ENCODE assay signal across 1 cellular context in the genomic region with DNA sequence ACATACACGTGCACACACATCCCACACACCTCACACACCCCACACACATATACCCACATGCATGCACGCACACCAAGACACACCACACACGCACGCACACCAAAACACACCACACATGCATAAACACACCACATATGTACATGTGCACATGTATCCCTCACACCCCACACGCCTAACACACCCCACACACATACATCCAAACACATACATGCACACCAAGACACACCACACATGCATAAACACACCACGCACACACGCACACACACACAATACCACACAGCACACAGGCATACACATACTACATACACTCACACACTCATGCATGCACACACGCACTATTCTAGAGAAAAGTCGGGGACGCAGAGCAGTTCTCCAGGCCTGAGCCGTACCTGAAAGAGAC.
TF ChIP-seq lines count a peak whose summit lies in the region.

No MANE protein-coding gene starts in this region.

TF ChIP-seq in HCT116, 20 proteins besides CTCF, POLR2A, EP300 and RAD21 (continued from another document):
- TF ChIP-seq, protein P1, sequence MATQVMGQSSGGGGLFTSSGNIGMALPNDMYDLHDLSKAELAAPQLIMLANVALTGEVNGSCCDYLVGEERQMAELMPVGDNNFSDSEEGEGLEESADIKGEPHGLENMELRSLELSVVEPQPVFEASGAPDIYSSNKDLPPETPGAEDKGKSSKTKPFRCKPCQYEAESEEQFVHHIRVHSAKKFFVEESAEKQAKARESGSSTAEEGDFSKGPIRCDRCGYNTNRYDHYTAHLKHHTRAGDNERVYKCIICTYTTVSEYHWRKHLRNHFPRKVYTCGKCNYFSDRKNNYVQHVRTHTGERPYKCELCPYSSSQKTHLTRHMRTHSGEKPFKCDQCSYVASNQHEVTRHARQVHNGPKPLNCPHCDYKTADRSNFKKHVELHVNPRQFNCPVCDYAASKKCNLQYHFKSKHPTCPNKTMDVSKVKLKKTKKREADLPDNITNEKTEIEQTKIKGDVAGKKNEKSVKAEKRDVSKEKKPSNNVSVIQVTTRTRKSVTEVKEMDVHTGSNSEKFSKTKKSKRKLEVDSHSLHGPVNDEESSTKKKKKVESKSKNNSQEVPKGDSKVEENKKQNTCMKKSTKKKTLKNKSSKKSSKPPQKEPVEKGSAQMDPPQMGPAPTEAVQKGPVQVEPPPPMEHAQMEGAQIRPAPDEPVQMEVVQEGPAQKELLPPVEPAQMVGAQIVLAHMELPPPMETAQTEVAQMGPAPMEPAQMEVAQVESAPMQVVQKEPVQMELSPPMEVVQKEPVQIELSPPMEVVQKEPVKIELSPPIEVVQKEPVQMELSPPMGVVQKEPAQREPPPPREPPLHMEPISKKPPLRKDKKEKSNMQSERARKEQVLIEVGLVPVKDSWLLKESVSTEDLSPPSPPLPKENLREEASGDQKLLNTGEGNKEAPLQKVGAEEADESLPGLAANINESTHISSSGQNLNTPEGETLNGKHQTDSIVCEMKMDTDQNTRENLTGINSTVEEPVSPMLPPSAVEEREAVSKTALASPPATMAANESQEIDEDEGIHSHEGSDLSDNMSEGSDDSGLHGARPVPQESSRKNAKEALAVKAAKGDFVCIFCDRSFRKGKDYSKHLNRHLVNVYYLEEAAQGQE (IDR thresholded peaks at IDR 0.05; ENCODE audit: low read depth) = no peak
- TF ChIP-seq ZNF274 (IDR thresholded peaks at IDR 0.05; ENCODE audit: low read depth, low read length) (no peak), POLR2AphosphoS5 (IDR thresholded peaks at IDR 0.05; ENCODE audit: low read depth, low read length) (no peak), EGR1 (IDR thresholded peaks at IDR 0.05; ENCODE audit: low read depth) (no peak), YY1 (IDR thresholded peaks at IDR 0.05; ENCODE audit: extremely low read depth, insufficient replicate concordance, low read depth, low read length) (no peak), EZH2phosphoT487 (IDR thresholded peaks at IDR 0.05; ENCODE audit: borderline replicate concordance) (no peak), TCF7L2 (IDR thresholded peaks at IDR 0.05; ENCODE audit: borderline replicate concordance, extremely low read depth, insufficient read depth, insufficient read length) (no peak), JUND (IDR thresholded peaks at IDR 0.05) (no peak)
